Comparison of ENCODE assay signal across 21 cellular contexts in the genomic region with DNA sequence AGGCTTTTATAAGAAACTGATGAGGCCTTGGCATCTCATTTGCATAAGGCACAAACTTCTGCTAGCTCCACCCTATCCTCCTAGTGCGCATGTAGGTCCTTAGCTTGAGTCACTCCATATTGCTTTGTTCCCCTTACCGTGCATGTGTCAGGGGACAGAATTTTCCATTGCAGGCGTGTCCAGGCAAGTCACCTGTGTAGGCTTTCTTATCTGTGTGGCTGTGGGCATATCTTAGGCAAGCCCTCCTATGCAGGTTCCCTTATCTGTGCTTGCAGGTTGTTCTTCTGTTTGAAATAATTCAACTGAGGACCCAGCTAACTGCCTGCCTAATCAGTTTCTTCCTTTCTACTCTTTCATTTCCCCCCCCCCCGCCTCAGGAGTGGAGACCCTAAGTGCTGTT.
A peak's percentile ranks its signal among the peaks of the same experiment; 100 is the strongest.
DNase-seq lines count a peak whose midpoint lies in the region; ATAC-seq, FAIRE-seq and TF ChIP-seq lines count a peak whose summit lies in the region.
"Had no signal": no experiment of that assay in that cellular context is flagged by ENCODE, and none has a peak within 500 bp of the region (broad histone marks: within the 10 kb centered on the region; RNA-seq: fewer than 3 reads in every experiment).

No MANE protein-coding gene starts in this region.

- H3K4me1 ChIP-seq in A549 (peaks cover 6% of the 10 kb centered on the region), HEK293 (ENCODE audit: control insufficient read depth, insufficient read depth, low read length) (no peaks in the 10 kb centered on the region), K562 (replicated peaks in 1 of 2; ENCODE audit: control insufficient read depth in 2 of 2, insufficient read depth in 2 of 2, low read length in 2 of 2) (peaks cover 9 to 11% of the 10 kb centered on the region in 2 experiments; a peak in 4 of 5 replicates)
- H3K4me1 ChIP-seq: Caco-2 had no signal

- FAIRE-seq in A549 (lab: Jason Lieb, UNC) (no peak), K562 (lab: Jason Lieb, UNC) (peak; percentile 55)
- FAIRE-seq: D721Med, G401.6, GM12891, GM19239, H54 had no signal

- DNase-seq in A549 (ENCODE audit: low read depth in 1 of 2, low spot score in 1 of 2) (no peak), K562 (ENCODE audit: extremely low read depth in 1 of 4, low spot score in 3 of 4) (peak in 2 of 4 experiments; percentile 14 to 62), epithelial cell of esophagus (ENCODE audit: low read depth) (peak; percentile 57)
- DNase-seq in natural killer cell treated with Interleukin-12 subunit alpha and Interleukin-12 subunit beta and Interleukin-15 and Interleukin-18, amount 100 ng/mL, for 72 hours (ENCODE audit: low spot score) = no peak
- DNase-seq: ACHN; AML-193; Caco-2; CD4-positive, alpha-beta T cell; HCEC 1CT; HFFc6 had no signal

- peaks cover 0 to 3% of the 10 kb centered on the region in 2 donors for H3K27me3 Mint-ChIP-seq in natural killer cell treated with Interleukin-12 subunit alpha and Interleukin-12 subunit beta and Interleukin-15 and Interleukin-18, amount 100 ng/mL, for 72 hours

- no peaks in the 10 kb centered on the region for H4K20me1 ChIP-seq in K562 (replicated peaks; ENCODE audit: control insufficient read depth, insufficient read depth, low read length)

- no peak for TF ChIP-seq RAD21 in A549 (conservative IDR thresholded peaks at IDR 0.05 in 1 of 2, IDR thresholded peaks at IDR 0.05 in 1 of 2)
- no peak for TF ChIP-seq RAD21 in K562 (CRISPR knock-in tag; conservative IDR thresholded peaks at IDR 0.05 in 1 of 2, IDR thresholded peaks at IDR 0.05 in 1 of 2)

- no peaks in the 10 kb centered on the region for H3K27me3 ChIP-seq in K562 (ENCODE audit: control insufficient read depth in 2 of 2, insufficient read depth in 2 of 2, low read length in 2 of 2)

- no peak overlapping the region for H3K27ac ChIP-seq in A549
- H3K27ac ChIP-seq in HEK293 (ENCODE audit: extremely low read depth, low read depth, low read length) = no peak overlapping the region
- H3K27ac ChIP-seq in K562 (ENCODE audit: extremely low read depth, low read depth, low read length) = no peak overlapping the region
- H3K27ac ChIP-seq: C4-2B, HL-60 had no signal

- intact Hi-C loops in K562 (cut with micrococcal nuclease) = no loop called here

- H3K4me1 Mint-ChIP-seq in natural killer cell treated with Interleukin-12 subunit alpha and Interleukin-12 subunit beta and Interleukin-15 and Interleukin-18, amount 100 ng/mL, for 72 hours (ENCODE audit: low read depth in 2 of 2) = peaks cover 0 to 8% of the 10 kb centered on the region in 2 donors

- H3K36me3 ChIP-seq in HEK293 (ENCODE audit: control insufficient read depth in 2 of 2, insufficient read depth in 1 of 2, low read length in 2 of 2) (no peaks in the 10 kb centered on the region), K562 (ENCODE audit: control insufficient read depth, insufficient read depth, low read length) (no peaks in the 10 kb centered on the region)

- H3K4me3 Mint-ChIP-seq in natural killer cell treated with Interleukin-12 subunit alpha and Interleukin-12 subunit beta and Interleukin-15 and Interleukin-18, amount 100 ng/mL, for 72 hours = no peak overlapping the region
- H3K4me3 Mint-ChIP-seq: CD4-positive, alpha-beta T cell; HFFc6 had no signal

- TF ChIP-seq POLR2A in A549 (IDR thresholded peaks at IDR 0.05; ENCODE audit: low read length) = no peak
- no peak for TF ChIP-seq POLR2A in K562 (conservative IDR thresholded peaks at IDR 0.05)

- TF ChIP-seq CTCF in A549 (IDR thresholded peaks at IDR 0.05) = no peak
- TF ChIP-seq CTCF in HEK293 (tag by site-specific recombination; IDR thresholded peaks at IDR 0.05) = no peak
- no peak for TF ChIP-seq CTCF in K562 (IDR thresholded peaks at IDR 0.05 in 2 of 3, conservative IDR thresholded peaks at IDR 0.05 in 1 of 3; ENCODE audit: insufficient read depth in 2 of 3, low read depth in 1 of 3, low read length in 3 of 3)
- TF ChIP-seq CTCF in epithelial cell of esophagus (IDR thresholded peaks at IDR 0.05; ENCODE audit: insufficient read depth, low read depth, low read length, missing control alignments) = no peak

- in situ Hi-C loops in K562 (cut with MboI) = no loop called here

- POLR2A ChIA-PET in A549 (lab: Yijun Ruan, JAX) = no interaction called here
- POLR2A ChIA-PET in HEK293 (lab: Yijun Ruan, JAX) = no interaction called here
- POLR2A ChIA-PET in K562 (lab: Yijun Ruan, JAX) = interaction anchor here (1.3 kb wide), 1 partner anchor 15 kb away, joined by 3 read pairs; no protein-coding TSS in a partner anchor

- 66% methylated on average over 4 of the region's 4 CpGs for WGBS in A549 (ENCODE audit: missing lambda C conversion rate)
- WGBS in K562 (ENCODE audit: insufficient coverage, low coverage, missing lambda C conversion rate) = 32% methylated on average over 3 of the region's 4 CpGs

- H3K9me1 ChIP-seq in K562 (ENCODE audit: control insufficient read depth, insufficient read depth, low read length) = no peaks in the 10 kb centered on the region

- H2AFZ ChIP-seq in K562 (ENCODE audit: low read depth, low read length) = peak overlapping the region; percentile 38; the same call in 1 of the 2 replicates

- H3K9me3 Mint-ChIP-seq in natural killer cell treated with Interleukin-12 subunit alpha and Interleukin-12 subunit beta and Interleukin-15 and Interleukin-18, amount 100 ng/mL, for 72 hours = no peaks in the 10 kb centered on the region
- H3K9me3 Mint-ChIP-seq: HFFc6 had no signal

- no peak overlapping the region for H3K4me2 ChIP-seq in A549
- H3K4me2 ChIP-seq in K562 (ENCODE audit: insufficient read depth, low read length) = peak overlapping the region; percentile 9; the same call in 1 of the 2 replicates

- H3K36me3 Mint-ChIP-seq in natural killer cell treated with Interleukin-12 subunit alpha and Interleukin-12 subunit beta and Interleukin-15 and Interleukin-18, amount 100 ng/mL, for 72 hours = no peaks in the 10 kb centered on the region

- H3K79me2 ChIP-seq in K562 (ENCODE audit: control insufficient read depth, insufficient read depth, low read length) = no peaks in the 10 kb centered on the region

- H3K4me3 ChIP-seq in A549 (no peak overlapping the region), HEK293 (ENCODE audit: low read depth, low read length) (no peak overlapping the region), K562 (no peak overlapping the region), epithelial cell of esophagus (ENCODE audit: low read length) (no peak overlapping the region)

- no peak overlapping the region for H3K27ac Mint-ChIP-seq in natural killer cell treated with Interleukin-12 subunit alpha and Interleukin-12 subunit beta and Interleukin-15 and Interleukin-18, amount 100 ng/mL, for 72 hours
- H3K27ac Mint-ChIP-seq: CD4-positive, alpha-beta T cell; HFFc6 had no signal

- CTCF ChIA-PET in A549 (lab: Yijun Ruan, JAX) (interaction anchor here (0.6 kb wide), 1 partner anchor 20 kb away, joined by 3 read pairs; no protein-coding TSS in a partner anchor), HEK293 (lab: Yijun Ruan, JAX) (interaction anchor here (0.6 kb wide), 1 partner anchor 1327 kb away, joined by 3 read pairs; no protein-coding TSS in a partner anchor), K562 (lab: Yijun Ruan, JAX; ENCODE audit: low intra/inter-chr PET ratio) (no interaction called here)

- ATAC-seq in A549 (no peak), K562 (peak; percentile 70), HG03097 (IDR thresholded peaks at IDR 0.05; ENCODE audit: low FRiP score, unreplicated experiment) (no peak), HG02588 (IDR thresholded peaks at IDR 0.05; ENCODE audit: unreplicated experiment) (no peak), HG03342 (IDR thresholded peaks at IDR 0.05; ENCODE audit: unreplicated experiment) (no peak)
- no peak for ATAC-seq in natural killer cell treated with Interleukin-12 subunit alpha and Interleukin-12 subunit beta and Interleukin-15 and Interleukin-18, amount 100 ng/mL, for 72 hours

- no peak overlapping the region for H3K9ac ChIP-seq in K562 (ENCODE audit: insufficient read depth in 1 of 2, low read depth in 2 of 2, low read length in 2 of 2)

- H3K9me3 ChIP-seq in A549 (no peaks in the 10 kb centered on the region), HEK293 (ENCODE audit: control insufficient read depth, insufficient read depth, low read depth, low read length) (no peaks in the 10 kb centered on the region), K562 (replicated peaks; ENCODE audit: control insufficient read depth, insufficient read depth, low read depth, low read length) (peaks cover 22% of the 10 kb centered on the region)

- no TSS peak for BruUV-seq in K562 (replicated peaks; lab: Mats Ljungman, UMichigan)

- TF ChIP-seq EP300 in A549 (IDR thresholded peaks at IDR 0.05) (no peak), K562 (IDR thresholded peaks at IDR 0.05; ENCODE audit: low read length) (peak; percentile 74)

TF ChIP-seq in HEK293, 187 proteins besides CTCF, POLR2A, EP300 and RAD21 (continues in another document):
- TF ChIP-seq SETDB1 (IDR thresholded peaks at IDR 0.05; ENCODE audit: insufficient read length, low read length) (peak; percentile 37), GFI1B (tag by site-specific recombination; IDR thresholded peaks at IDR 0.05) (no peak), ZFP3 (tag by site-specific recombination; IDR thresholded peaks at IDR 0.05; ENCODE audit: low read depth) (no peak), ZNF394 (tag by site-specific recombination; IDR thresholded peaks at IDR 0.05; ENCODE audit: borderline replicate concordance) (no peak)

TF ChIP-seq in K562, 482 proteins besides CTCF, POLR2A, EP300 and RAD21 (continues in another document):
- TF ChIP-seq ZNF3 (CRISPR knock-in tag; IDR thresholded peaks at IDR 0.05) = no peak
